In the genomic region with DNA sequence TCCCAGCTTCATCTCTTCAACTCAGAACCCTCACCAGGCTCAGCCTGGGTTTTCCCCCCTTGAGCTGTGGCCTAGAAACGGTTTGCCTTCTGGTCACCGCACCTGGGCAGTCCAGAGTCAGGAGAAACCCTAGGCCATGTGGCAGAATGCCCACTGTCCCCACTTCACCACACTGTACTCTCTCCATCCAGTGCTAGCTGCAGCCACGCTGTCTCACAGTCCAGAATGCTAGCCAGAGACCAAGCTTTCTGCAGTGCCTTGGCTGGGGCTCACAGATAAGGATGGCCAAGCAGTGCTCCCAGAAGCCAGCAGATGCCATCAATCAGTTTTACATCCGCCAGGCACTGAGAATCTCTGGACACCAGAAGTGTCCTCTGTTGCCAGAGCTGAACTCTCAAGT, we compare ENCODE assay signal across 4 cellular contexts.
DNase-seq lines count a peak whose midpoint lies in the region; FAIRE-seq and TF ChIP-seq lines count a peak whose summit lies in the region.
"Not testable (repeated sequence)": the region's sequence is repeated elsewhere in the genome, so short reads cannot be mapped to it uniquely, and the experiment has no call there.

No MANE protein-coding gene starts in this region.

- not testable (repeated sequence) for H3K27ac ChIP-seq in kidney (ENCODE audit: low read depth in 2 of 2, low read length in 2 of 2)

- not testable (repeated sequence) for H3K27me3 Mint-ChIP-seq in chondrocyte (ENCODE audit: low read depth)

- not testable (repeated sequence) for TF ChIP-seq CTCF in chondrocyte (IDR thresholded peaks at IDR 0.05); kidney (IDR thresholded peaks at IDR 0.05; ENCODE audit: borderline replicate concordance, extremely low read depth, insufficient read depth)

- H3K9me3 Mint-ChIP-seq in chondrocyte (ENCODE audit: low read depth): peaks cover 55% of the 10 kb centered on the region

- not testable (repeated sequence) for FAIRE-seq in kidney (lab: Jason Lieb, UNC)

- not testable (repeated sequence) for H3K9ac ChIP-seq in kidney (ENCODE audit: low read length in 2 of 2)

- not testable (repeated sequence) for H3K27ac Mint-ChIP-seq in chondrocyte (ENCODE audit: unreplicated experiment)

- intact Hi-C loops in kidney (cut with DNase I): not testable (repeated sequence)

- H3K9me3 ChIP-seq in kidney (ENCODE audit: control insufficient read depth in 1 of 2, low read length in 2 of 2): not testable (repeated sequence)

- H3K36me3 Mint-ChIP-seq in chondrocyte (ENCODE audit: low read depth): not testable (repeated sequence)

- not testable (repeated sequence) for H3K4me3 ChIP-seq in kidney (ENCODE audit: low read length in 2 of 2)

- DNase-seq in AG20443 (ENCODE audit: low spot score) (peak; percentile 2), D341Med (ENCODE audit: low spot score) (peak; percentile 4), chondrocyte (ENCODE audit: low spot score) (peak; percentile 80), kidney (peak; percentile 41)

- not testable (repeated sequence) for H3K4me1 ChIP-seq in kidney (ENCODE audit: control insufficient read depth in 1 of 2, insufficient read depth in 1 of 2, low read depth in 1 of 2, low read length in 2 of 2)

- not testable (repeated sequence) for H3K36me3 ChIP-seq in kidney (ENCODE audit: control insufficient read depth in 1 of 2, insufficient read depth in 2 of 2, low read length in 2 of 2)

- H3K4me1 Mint-ChIP-seq in chondrocyte (ENCODE audit: low read depth): not testable (repeated sequence)

- H3K4me3 Mint-ChIP-seq in chondrocyte (ENCODE audit: unreplicated experiment): not testable (repeated sequence)

Comparison
In these comparisons a context has a peak if more than half of its experiments do, and no peak if none do; other contexts are left out.
1. DNase-seq: peak in every context shown above with its lines; median percentile 80 in chondrocyte; 41 in kidney; 4 in D341Med; 2 in AG20443.